In the genomic region with DNA sequence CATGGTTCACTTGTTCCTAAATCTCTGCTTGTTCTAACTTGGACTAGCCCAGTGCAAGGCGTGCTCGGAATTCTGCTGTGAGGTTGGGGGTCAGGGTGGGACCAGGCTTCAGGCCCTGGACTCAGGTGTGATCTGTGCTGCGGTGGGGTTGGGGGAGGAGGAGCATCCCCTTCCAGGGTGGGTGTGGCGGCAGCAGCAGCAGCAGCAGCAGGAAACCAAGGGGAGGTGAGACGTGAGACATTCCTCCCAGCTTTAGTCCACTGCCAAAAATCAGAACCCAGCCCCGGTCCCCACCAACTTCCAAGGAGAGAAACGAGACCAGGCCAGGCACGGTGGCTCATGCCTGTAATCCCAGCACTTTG, we compare ENCODE assay signal across 1 cellular context.
TF ChIP-seq lines count a peak whose summit lies in the region.

No MANE protein-coding gene starts in this region.

TF ChIP-seq in A549, 52 proteins besides CTCF, POLR2A, EP300 and RAD21 (continued from another document):
- TF ChIP-seq, protein P1, sequence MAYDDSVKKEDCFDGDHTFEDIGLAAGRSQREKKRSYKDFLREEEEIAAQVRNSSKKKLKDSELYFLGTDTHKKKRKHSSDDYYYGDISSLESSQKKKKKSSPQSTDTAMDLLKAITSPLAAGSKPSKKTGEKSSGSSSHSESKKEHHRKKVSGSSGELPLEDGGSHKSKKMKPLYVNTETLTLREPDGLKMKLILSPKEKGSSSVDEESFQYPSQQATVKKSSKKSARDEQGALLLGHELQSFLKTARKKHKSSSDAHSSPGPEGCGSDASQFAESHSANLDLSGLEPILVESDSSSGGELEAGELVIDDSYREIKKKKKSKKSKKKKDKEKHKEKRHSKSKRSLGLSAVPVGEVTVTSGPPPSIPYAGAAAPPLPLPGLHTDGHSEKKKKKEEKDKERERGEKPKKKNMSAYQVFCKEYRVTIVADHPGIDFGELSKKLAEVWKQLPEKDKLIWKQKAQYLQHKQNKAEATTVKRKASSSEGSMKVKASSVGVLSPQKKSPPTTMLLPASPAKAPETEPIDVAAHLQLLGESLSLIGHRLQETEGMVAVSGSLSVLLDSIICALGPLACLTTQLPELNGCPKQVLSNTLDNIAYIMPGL (CRISPR knock-in tag; IDR thresholded peaks at IDR 0.05; ENCODE audit: borderline replicate concordance) = no peak
- TF ChIP-seq FOXS1 (CRISPR knock-in tag; IDR thresholded peaks at IDR 0.05) = no peak
- TF ChIP-seq CEBPB (IDR thresholded peaks at IDR 0.05) = no peak
- TF ChIP-seq RNF2 (IDR thresholded peaks at IDR 0.05; ENCODE audit: borderline replicate concordance, low read depth) = no peak
